ENCODE assay signal across 8 cellular contexts in the genomic region with DNA sequence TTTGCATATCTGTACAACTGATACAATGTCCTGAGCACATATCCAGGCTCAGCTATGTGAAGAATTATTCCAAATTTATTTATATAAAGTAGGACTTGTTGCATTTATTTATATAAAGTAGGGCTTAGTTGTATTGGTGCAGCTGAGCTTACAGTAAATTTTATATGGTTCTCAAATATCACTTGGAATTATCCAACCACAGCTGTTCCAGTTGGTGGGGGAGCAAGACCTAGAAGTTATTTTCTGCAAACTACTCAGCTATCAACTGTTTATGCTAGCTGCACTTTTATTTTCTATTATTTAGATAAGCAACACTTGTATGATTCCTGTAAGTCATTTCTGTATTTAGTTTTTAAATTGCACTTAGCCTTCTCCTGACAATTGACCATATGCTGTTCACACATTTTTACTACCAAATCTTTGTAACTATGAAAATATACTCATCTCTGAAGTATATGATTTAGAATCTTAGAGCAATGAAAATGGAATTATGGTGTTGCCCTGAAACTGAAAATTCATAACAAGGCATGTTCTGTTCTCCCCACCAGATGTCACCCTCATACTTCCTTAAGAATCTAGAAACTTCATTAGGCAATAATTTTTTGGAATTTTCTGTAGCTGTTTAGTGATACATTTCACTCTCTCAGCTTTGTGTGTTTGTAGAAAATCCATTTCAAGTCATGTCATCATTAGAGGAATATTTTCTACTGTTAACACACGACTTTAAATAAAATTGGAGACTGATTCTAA.
DNase-seq lines count a peak whose midpoint lies in the region; ATAC-seq, FAIRE-seq and TF ChIP-seq lines count a peak whose summit lies in the region.

No MANE protein-coding gene starts in this region.

- H3K23ac ChIP-seq in mesendoderm (ENCODE audit: low read length): no peak overlapping the region

- no peak overlapping the region for H4K8ac ChIP-seq in mesendoderm (ENCODE audit: low read depth, low read length)

- H3K4me1 ChIP-seq in astrocyte (ENCODE audit: insufficient read depth, low read length) (no peaks in the 10 kb centered on the region), mesendoderm (ENCODE audit: control insufficient read depth, low read depth, low read length) (no peaks in the 10 kb centered on the region)

- H4K20me1 ChIP-seq in astrocyte (ENCODE audit: insufficient read depth, low read length): no peaks in the 10 kb centered on the region

- FAIRE-seq in astrocyte (lab: Jason Lieb, UNC): no peak

- no peaks in the 10 kb centered on the region for H3K4me1 Mint-ChIP-seq in astrocyte (ENCODE audit: low read depth, unreplicated experiment)
- no peaks in the 10 kb centered on the region for H3K4me1 Mint-ChIP-seq in activated naive CD8-positive, alpha-beta T cell treated with anti-CD3 and anti-CD28 coated beads, Interleukin-2, amount 50 U/mL, for 24 hours

- DNase-seq in EH (ENCODE audit: low read depth) (peak; percentile 20), M059J (ENCODE audit: low read depth) (peak; percentile 6), astrocyte (ENCODE audit: low read depth) (peak; percentile 2), mesendoderm (peak; percentile 22), cortex of kidney (lab: John Stamatoyannopoulos, UW) (no peak), 8988T (no peak), mesenteric fat pad (ENCODE audit: low spot score) (no peak)
- no peak for DNase-seq in activated naive CD8-positive, alpha-beta T cell treated with anti-CD3 and anti-CD28 coated beads, Interleukin-2, amount 50 U/mL, for 24 hours

- no peak overlapping the region for H2BK5ac ChIP-seq in mesendoderm (ENCODE audit: low read length)

- no peaks in the 10 kb centered on the region for H3K79me1 ChIP-seq in mesendoderm (ENCODE audit: low read length)

- ATAC-seq in activated naive CD8-positive, alpha-beta T cell treated with anti-CD3 and anti-CD28 coated beads, Interleukin-2, amount 50 U/mL, for 24 hours: no peak

- no peaks in the 10 kb centered on the region for H3K9me3 ChIP-seq in astrocyte (ENCODE audit: insufficient read depth, low read depth, low read length)

- H3K4ac ChIP-seq in mesendoderm (ENCODE audit: low read depth, low read length): no peak overlapping the region

- no peak overlapping the region for H3K4me2 ChIP-seq in astrocyte (ENCODE audit: low read length)
- no peak overlapping the region for H3K4me2 ChIP-seq in mesendoderm (ENCODE audit: low read length)

- no peaks in the 10 kb centered on the region for H3K36me3 Mint-ChIP-seq in astrocyte (ENCODE audit: low read depth, unreplicated experiment)
- H3K36me3 Mint-ChIP-seq in activated naive CD8-positive, alpha-beta T cell treated with anti-CD3 and anti-CD28 coated beads, Interleukin-2, amount 50 U/mL, for 24 hours (ENCODE audit: low read depth): no peaks in the 10 kb centered on the region

- H3K56ac ChIP-seq in mesendoderm (ENCODE audit: low read length): no peak overlapping the region

- peak; percentile 57 for TF ChIP-seq CTCF in astrocyte (IDR thresholded peaks at IDR 0.05; ENCODE audit: insufficient read depth, low read depth, low read length)

- H3K4me3 Mint-ChIP-seq in astrocyte (ENCODE audit: unreplicated experiment): no peak overlapping the region
- H3K4me3 Mint-ChIP-seq in activated naive CD8-positive, alpha-beta T cell treated with anti-CD3 and anti-CD28 coated beads, Interleukin-2, amount 50 U/mL, for 24 hours: no peak overlapping the region

- H3K4me3 ChIP-seq in astrocyte (ENCODE audit: insufficient read depth, low read depth, low read length) (no peak overlapping the region), mesendoderm (ENCODE audit: low read length) (no peak overlapping the region)

- no peak overlapping the region for H4K5ac ChIP-seq in mesendoderm (ENCODE audit: low read length)

- no peak overlapping the region for H2BK120ac ChIP-seq in mesendoderm (ENCODE audit: low read depth, low read length)

- H3K27me3 ChIP-seq in astrocyte (ENCODE audit: insufficient read depth, low read length): no peaks in the 10 kb centered on the region
- no peaks in the 10 kb centered on the region for H3K27me3 ChIP-seq in mesendoderm (ENCODE audit: insufficient read depth, low read length, poor library complexity)

- H3K27ac ChIP-seq in astrocyte (ENCODE audit: low read depth, low read length): no peak overlapping the region
- no peak overlapping the region for H3K27ac ChIP-seq in mesendoderm (ENCODE audit: low read depth, low read length)

- H3K18ac ChIP-seq in mesendoderm (ENCODE audit: low read length): no peak overlapping the region

- no peak overlapping the region for H2AK5ac ChIP-seq in mesendoderm (ENCODE audit: low read length)

- H2BK15ac ChIP-seq in mesendoderm (replicated peaks; ENCODE audit: low read depth): no peak overlapping the region

- WGBS in mesendoderm (ENCODE audit: extremely low coverage, insufficient coverage, low lambda C conversion rate): no CpG with 5 or more reads among the region's 1 CpG

- H3K79me2 ChIP-seq in astrocyte (ENCODE audit: insufficient read depth, low read length) (no peaks in the 10 kb centered on the region), mesendoderm (ENCODE audit: control insufficient read depth, insufficient read depth, low read length) (no peaks in the 10 kb centered on the region)

- H3K36me3 ChIP-seq in astrocyte (ENCODE audit: insufficient read depth, low read length) (no peaks in the 10 kb centered on the region), mesendoderm (ENCODE audit: control insufficient read depth, insufficient read depth, low read length) (no peaks in the 10 kb centered on the region)

- H3K9me3 Mint-ChIP-seq in astrocyte (ENCODE audit: unreplicated experiment): no peaks in the 10 kb centered on the region
- H3K9me3 Mint-ChIP-seq in activated naive CD8-positive, alpha-beta T cell treated with anti-CD3 and anti-CD28 coated beads, Interleukin-2, amount 50 U/mL, for 24 hours: no peaks in the 10 kb centered on the region

- no peak overlapping the region for H3K27ac Mint-ChIP-seq in astrocyte (ENCODE audit: unreplicated experiment)
- no peak overlapping the region for H3K27ac Mint-ChIP-seq in activated naive CD8-positive, alpha-beta T cell treated with anti-CD3 and anti-CD28 coated beads, Interleukin-2, amount 50 U/mL, for 24 hours

- H3K9ac ChIP-seq in astrocyte (ENCODE audit: low read length): no peak overlapping the region
- no peak overlapping the region for H3K9ac ChIP-seq in mesendoderm (ENCODE audit: low read length)

- H2AFZ ChIP-seq in astrocyte (ENCODE audit: low read depth, low read length): no peak overlapping the region

- H3K27me3 Mint-ChIP-seq in astrocyte (ENCODE audit: low read depth, unreplicated experiment): no peaks in the 10 kb centered on the region
- H3K27me3 Mint-ChIP-seq in activated naive CD8-positive, alpha-beta T cell treated with anti-CD3 and anti-CD28 coated beads, Interleukin-2, amount 50 U/mL, for 24 hours: no peaks in the 10 kb centered on the region

Comparison
In these comparisons a context has a peak if more than half of its experiments do, and no peak if none do; other contexts are left out.
1. DNase-seq: peak in EH (single experiment), M059J (single experiment), astrocyte (single experiment) and mesendoderm (single experiment); none in cortex of kidney (single experiment), 8988T (single experiment), activated naive CD8-positive, alpha-beta T cell treated with anti-CD3 and anti-CD28 coated beads, Interleukin-2, amount 50 U/mL, for 24 hours (single experiment) and mesenteric fat pad (single experiment).